ENCODE assay signal across 33 cellular contexts in the genomic region with DNA sequence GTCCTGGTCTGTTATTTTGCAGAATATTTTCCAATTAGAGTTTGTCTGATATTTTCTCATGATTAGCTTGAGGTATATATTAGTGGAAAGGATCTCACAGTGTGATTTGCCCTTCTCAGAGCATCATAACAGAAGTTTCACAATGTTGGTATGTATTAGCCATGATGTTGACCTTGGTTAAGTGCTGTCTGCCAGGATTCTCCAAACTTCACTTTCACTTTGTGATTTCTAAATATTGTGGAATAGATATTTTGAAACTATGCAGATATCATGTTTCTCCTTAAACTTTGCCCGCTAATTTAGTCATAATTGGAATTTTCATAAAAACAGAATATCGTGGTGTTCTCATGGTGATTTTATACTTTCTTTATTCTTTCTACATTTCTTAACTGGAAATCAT.
"Had no signal": no experiment of that assay in that cellular context is flagged by ENCODE, and none has a peak within 500 bp of the region (broad histone marks: within the 10 kb centered on the region; RNA-seq: fewer than 3 reads in every experiment).

No MANE protein-coding gene starts in this region.

- H3K27ac ChIP-seq: body of pancreas, breast epithelium, Peyer's patch, SJSA1 had no signal

- ATAC-seq: activated CD8-positive, alpha-beta T cell treated with anti-CD3 and anti-CD28 coated beads for 36 hours; activated T-cell treated with anti-CD3 and anti-CD28 coated beads, Interleukin-2, amount 50 U/mL, for 72 hours; activated T-helper 17 cell treated with anti-CD3 and anti-CD28 coated beads, Interleukin-2, amount 50 U/mL, for 72 hours; body of pancreas; PC-3 had no signal

- H3K4me1 ChIP-seq: body of pancreas, breast epithelium, Peyer's patch, SJSA1 had no signal

- DNase-seq: activated CD4-positive, alpha-beta T cell treated with anti-CD3 and anti-CD28 coated beads, Interleukin-2, amount 10 ng/mL, durations not matched to agents 24 days and 14 days; activated CD4-positive, alpha-beta T cell treated with anti-CD3 and anti-CD28 coated beads, Interleukin-2, amount 50 U/mL, for 4 hours; activated CD8-positive, alpha-beta T cell treated with anti-CD3 and anti-CD28 coated beads for 36 hours; activated effector memory CD4-positive, alpha-beta T cell treated with anti-CD3 and anti-CD28 coated beads, Interleukin-2, amount 50 U/mL, for 16 hours; activated naive CD4-positive, alpha-beta T cell; activated naive CD8-positive, alpha-beta T cell treated with anti-CD3 and anti-CD28 coated beads, Interleukin-2, amount 10 ng/mL, durations not matched to agents 7 days and 5 days; activated T-cell treated with anti-CD3 and anti-CD28 coated beads, Interleukin-2, amount 50 U/mL, for 1 hour; activated T-cell treated with anti-CD3 and anti-CD28 coated beads, Interleukin-2, amount 50 U/mL, for 72 hours; body of pancreas; caudate nucleus; Karpas-422; KBM-7; MM.1S; MV-4-11; NCI-H1092 treated with DMSO at 0.1 percent for 48 hours; NCI-H1417; NCI-H146; NCI-H187; NCI-H2029 treated with DMSO at 0.1 percent for 48 hours; NCI-H2107; NCI-H2171; NCI-H510A; NCI-H526; NCI-H748 treated with DMSO at 0.1 percent for 48 hours; NK-92 treated with Interleukin-12 subunit alpha and Interleukin-12 subunit beta, amount 100 ng/mL, for 24 hours; PC-3; Peyer's patch; RPMI8226; SHP77 treated with DMSO at 0.1 percent for 48 hours; SK-N-SH had no signal

- H3K4me3 ChIP-seq: body of pancreas, breast epithelium, Peyer's patch, SJSA1 had no signal

- H3K27me3 ChIP-seq: body of pancreas, breast epithelium, Peyer's patch, SJSA1 had no signal

- H3K36me3 ChIP-seq: breast epithelium, Peyer's patch, SJSA1 had no signal
